ENCODE assay signal across 1 cellular context in the genomic region with DNA sequence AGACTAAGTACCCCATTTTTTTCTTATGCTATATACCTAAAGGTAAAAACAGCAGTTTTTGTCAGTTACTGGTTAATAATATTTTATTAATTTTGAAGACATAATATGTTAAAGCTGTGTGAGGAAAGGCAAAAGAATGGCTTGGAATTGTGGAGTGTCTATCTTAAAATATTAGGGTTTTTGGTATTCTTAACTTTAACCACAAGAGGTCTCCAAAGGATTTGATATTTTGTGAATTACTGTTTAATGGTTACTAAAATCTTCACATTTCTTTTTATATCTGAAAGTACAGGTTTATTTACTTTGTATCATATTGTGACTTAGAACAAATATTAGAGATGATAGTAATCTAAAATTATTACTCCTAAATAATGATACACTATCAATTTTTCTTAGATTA.
TF ChIP-seq lines count a peak whose summit lies in the region.

No MANE protein-coding gene starts in this region.

TF ChIP-seq in HepG2, 621 proteins besides CTCF, POLR2A, EP300 and RAD21:
- TF ChIP-seq, protein P1, sequence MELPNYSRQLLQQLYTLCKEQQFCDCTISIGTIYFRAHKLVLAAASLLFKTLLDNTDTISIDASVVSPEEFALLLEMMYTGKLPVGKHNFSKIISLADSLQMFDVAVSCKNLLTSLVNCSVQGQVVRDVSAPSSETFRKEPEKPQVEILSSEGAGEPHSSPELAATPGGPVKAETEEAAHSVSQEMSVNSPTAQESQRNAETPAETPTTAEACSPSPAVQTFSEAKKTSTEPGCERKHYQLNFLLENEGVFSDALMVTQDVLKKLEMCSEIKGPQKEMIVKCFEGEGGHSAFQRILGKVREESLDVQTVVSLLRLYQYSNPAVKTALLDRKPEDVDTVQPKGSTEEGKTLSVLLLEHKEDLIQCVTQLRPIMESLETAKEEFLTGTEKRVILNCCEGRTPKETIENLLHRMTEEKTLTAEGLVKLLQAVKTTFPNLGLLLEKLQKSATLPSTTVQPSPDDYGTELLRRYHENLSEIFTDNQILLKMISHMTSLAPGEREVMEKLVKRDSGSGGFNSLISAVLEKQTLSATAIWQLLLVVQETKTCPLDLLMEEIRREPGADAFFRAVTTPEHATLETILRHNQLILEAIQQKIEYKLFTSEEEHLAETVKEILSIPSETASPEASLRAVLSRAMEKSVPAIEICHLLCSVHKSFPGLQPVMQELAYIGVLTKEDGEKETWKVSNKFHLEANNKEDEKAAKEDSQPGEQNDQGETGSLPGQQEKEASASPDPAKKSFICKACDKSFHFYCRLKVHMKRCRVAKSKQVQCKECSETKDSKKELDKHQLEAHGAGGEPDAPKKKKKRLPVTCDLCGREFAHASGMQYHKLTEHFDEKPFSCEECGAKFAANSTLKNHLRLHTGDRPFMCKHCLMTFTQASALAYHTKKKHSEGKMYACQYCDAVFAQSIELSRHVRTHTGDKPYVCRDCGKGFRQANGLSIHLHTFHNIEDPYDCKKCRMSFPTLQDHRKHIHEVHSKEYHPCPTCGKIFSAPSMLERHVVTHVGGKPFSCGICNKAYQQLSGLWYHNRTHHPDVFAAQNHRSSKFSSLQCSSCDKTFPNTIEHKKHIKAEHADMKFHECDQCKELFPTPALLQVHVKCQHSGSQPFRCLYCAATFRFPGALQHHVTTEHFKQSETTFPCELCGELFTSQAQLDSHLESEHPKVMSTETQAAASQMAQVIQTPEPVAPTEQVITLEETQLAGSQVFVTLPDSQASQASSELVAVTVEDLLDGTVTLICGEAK (IDR thresholded peaks at IDR 0.05), result no peak
- TF ChIP-seq, protein P1 (CRISPR knock-in tag; IDR thresholded peaks at IDR 0.05), result no peak
- TF ChIP-seq STAG1 (CRISPR knock-in tag; IDR thresholded peaks at IDR 0.05) (peak; percentile 51), SMC3 (IDR thresholded peaks at IDR 0.05; ENCODE audit: low read length) (0 out of 2 replicates have a peak, but pooled peaks have one; percentile 14)
- TF ChIP-seq, protein P2, sequence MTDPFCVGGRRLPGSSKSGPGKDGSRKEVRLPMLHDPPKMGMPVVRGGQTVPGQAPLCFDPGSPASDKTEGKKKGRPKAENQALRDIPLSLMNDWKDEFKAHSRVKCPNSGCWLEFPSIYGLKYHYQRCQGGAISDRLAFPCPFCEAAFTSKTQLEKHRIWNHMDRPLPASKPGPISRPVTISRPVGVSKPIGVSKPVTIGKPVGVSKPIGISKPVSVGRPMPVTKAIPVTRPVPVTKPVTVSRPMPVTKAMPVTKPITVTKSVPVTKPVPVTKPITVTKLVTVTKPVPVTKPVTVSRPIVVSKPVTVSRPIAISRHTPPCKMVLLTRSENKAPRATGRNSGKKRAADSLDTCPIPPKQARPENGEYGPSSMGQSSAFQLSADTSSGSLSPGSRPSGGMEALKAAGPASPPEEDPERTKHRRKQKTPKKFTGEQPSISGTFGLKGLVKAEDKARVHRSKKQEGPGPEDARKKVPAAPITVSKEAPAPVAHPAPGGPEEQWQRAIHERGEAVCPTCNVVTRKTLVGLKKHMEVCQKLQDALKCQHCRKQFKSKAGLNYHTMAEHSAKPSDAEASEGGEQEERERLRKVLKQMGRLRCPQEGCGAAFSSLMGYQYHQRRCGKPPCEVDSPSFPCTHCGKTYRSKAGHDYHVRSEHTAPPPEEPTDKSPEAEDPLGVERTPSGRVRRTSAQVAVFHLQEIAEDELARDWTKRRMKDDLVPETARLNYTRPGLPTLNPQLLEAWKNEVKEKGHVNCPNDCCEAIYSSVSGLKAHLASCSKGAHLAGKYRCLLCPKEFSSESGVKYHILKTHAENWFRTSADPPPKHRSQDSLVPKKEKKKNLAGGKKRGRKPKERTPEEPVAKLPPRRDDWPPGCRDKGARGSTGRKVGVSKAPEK (CRISPR knock-in tag; IDR thresholded peaks at IDR 0.05; ENCODE audit: borderline replicate concordance), result no peak
